ENCODE assay signal across 29 cellular contexts in genomic region chr5:142334548-142334947, GRCh38.
"Had no signal": no experiment of that assay in that cellular context is flagged by ENCODE, and none has a peak within 500 bp of the region (broad histone marks: within the 10 kb centered on the region; RNA-seq: fewer than 3 reads in every experiment).

No MANE protein-coding gene starts in this region.

- H3K4me3 Mint-ChIP-seq: activated CD4-positive, alpha-beta T cell treated with anti-CD3 and anti-CD28 coated beads for 36 hours; activated CD4-positive, alpha-beta T cell treated with anti-CD3 and anti-CD28 coated beads, Interleukin-2, amount 10 ng/mL, durations not matched to agents 7 days and 5 days; activated CD8-positive, alpha-beta T cell treated with anti-CD3 and anti-CD28 coated beads, Interleukin-2, amount 10 ng/mL, durations not matched to agents 7 days and 5 days; activated naive CD4-positive, alpha-beta T cell treated with anti-CD3 and anti-CD28 coated beads, Interleukin-2, amount 10 ng/mL, durations not matched to agents 7 days and 5 days; activated naive CD8-positive, alpha-beta T cell; activated naive CD8-positive, alpha-beta T cell treated with anti-CD3 and anti-CD28 coated beads, Interleukin-2, amount 50 U/mL, for 24 hours; activated T-cell treated with anti-CD3 and anti-CD28 coated beads, Interleukin-2, amount 50 U/mL, for 24 hours; brain; T-helper 1 cell treated with Interleukin-12 subunit alpha and Interleukin-12 subunit beta and Interleukin-4 antibody, amounts not matched to agents 30 μg/mL and 1 μg/mL, for 36 hours; T-helper 2 cell treated with Interferon-gamma antibody and Interleukin-4, amounts not matched to agents 5 μg/mL and 100 μg/mL, for 36 hours had no signal

- ATAC-seq: activated CD4-positive, alpha-beta T cell treated with anti-CD3 and anti-CD28 coated beads for 36 hours; activated CD4-positive, CD25-positive, alpha-beta regulatory T cell treated with anti-CD3 and anti-CD28 coated beads, Interleukin-2, amount 50 U/mL, for 24 hours; activated CD8-positive, alpha-beta T cell treated with anti-CD3 and anti-CD28 coated beads, Interleukin-2, amount 10 ng/mL, durations not matched to agents 7 days and 5 days; activated naive CD8-positive, alpha-beta T cell treated with anti-CD3 and anti-CD28 coated beads, Interleukin-2, amount 50 U/mL, for 24 hours had no signal

- H3K9me3 Mint-ChIP-seq: activated CD4-positive, alpha-beta T cell treated with anti-CD3 and anti-CD28 coated beads, Interleukin-2, amount 10 ng/mL, durations not matched to agents 7 days and 5 days; activated naive CD4-positive, alpha-beta T cell treated with anti-CD3 and anti-CD28 coated beads, Interleukin-2, amount 10 ng/mL, durations not matched to agents 7 days and 5 days; activated naive CD8-positive, alpha-beta T cell treated with anti-CD3 and anti-CD28 coated beads, Interleukin-2, amount 50 U/mL, for 24 hours; activated T-cell treated with anti-CD3 and anti-CD28 coated beads, Interleukin-2, amount 50 U/mL, for 24 hours; activated T-helper 2 cell treated with anti-CD3 and anti-CD28 coated beads, Interferon-gamma antibody, Interleukin-2, Interleukin-4, amounts not matched to agents 10 μg/mL and 5 μg/mL and 100 μg/mL, durations not matched to agents 14 hours and 24 hours and 36 hours; T-helper 1 cell treated with Interleukin-12 subunit alpha and Interleukin-12 subunit beta and Interleukin-4 antibody, amounts not matched to agents 30 μg/mL and 1 μg/mL, for 36 hours; T-helper 2 cell treated with Interferon-gamma antibody and Interleukin-4, amounts not matched to agents 5 μg/mL and 100 μg/mL, for 36 hours had no signal

- H3K27ac ChIP-seq: Peyer's patch, SJSA1 had no signal

- H3K36me3 ChIP-seq: Peyer's patch, SJSA1 had no signal

- H3K36me3 Mint-ChIP-seq: activated naive CD4-positive, alpha-beta T cell treated with anti-CD3 and anti-CD28 coated beads, Interleukin-2, amount 10 ng/mL, durations not matched to agents 7 days and 5 days; activated naive CD8-positive, alpha-beta T cell had no signal

- H3K27ac Mint-ChIP-seq: activated CD4-positive, alpha-beta T cell treated with anti-CD3 and anti-CD28 coated beads for 36 hours; activated CD4-positive, alpha-beta T cell treated with anti-CD3 and anti-CD28 coated beads, Interleukin-2, amount 10 ng/mL, durations not matched to agents 7 days and 5 days; activated CD8-positive, alpha-beta T cell treated with anti-CD3 and anti-CD28 coated beads, Interleukin-2, amount 10 ng/mL, durations not matched to agents 7 days and 5 days; activated naive CD4-positive, alpha-beta T cell treated with anti-CD3 and anti-CD28 coated beads, Interleukin-2, amount 10 ng/mL, durations not matched to agents 7 days and 5 days; activated naive CD8-positive, alpha-beta T cell; activated naive CD8-positive, alpha-beta T cell treated with anti-CD3 and anti-CD28 coated beads, Interleukin-2, amount 50 U/mL, for 24 hours; activated T-cell treated with anti-CD3 and anti-CD28 coated beads, Interleukin-2, amount 50 U/mL, for 24 hours; activated T-helper 2 cell treated with anti-CD3 and anti-CD28 coated beads, Interferon-gamma antibody, Interleukin-2, Interleukin-4, amounts not matched to agents 10 μg/mL and 5 μg/mL and 100 μg/mL, durations not matched to agents 14 hours and 24 hours and 36 hours; brain; T-helper 1 cell treated with Interleukin-12 subunit alpha and Interleukin-12 subunit beta and Interleukin-4 antibody, amounts not matched to agents 30 μg/mL and 1 μg/mL, for 36 hours; T-helper 2 cell treated with Interferon-gamma antibody and Interleukin-4, amounts not matched to agents 5 μg/mL and 100 μg/mL, for 36 hours had no signal

- DNase-seq: activated CD4-positive, alpha-beta T cell treated with anti-CD3 and anti-CD28 coated beads for 36 hours; activated CD4-positive, alpha-beta T cell treated with anti-CD3 and anti-CD28 coated beads, Interleukin-2, amount 10 ng/mL, durations not matched to agents 7 days and 5 days; activated CD4-positive, alpha-beta T cell treated with anti-CD3 and anti-CD28 coated beads, Interleukin-2, amount 50 U/mL, for 48 hours; activated CD8-positive, alpha-beta T cell treated with anti-CD3 and anti-CD28 coated beads, Interleukin-2, amount 10 ng/mL, durations not matched to agents 7 days and 5 days; activated naive CD4-positive, alpha-beta T cell treated with anti-CD3 and anti-CD28 coated beads, Interleukin-2, amount 10 ng/mL, durations not matched to agents 7 days and 5 days; activated naive CD8-positive, alpha-beta T cell treated with anti-CD3 and anti-CD28 coated beads, Interleukin-2, amount 50 U/mL, for 24 hours; activated T-cell treated with anti-CD3 and anti-CD28 coated beads, Interleukin-2, amount 50 U/mL, for 24 hours; anterior cingulate cortex; central memory CD4-positive, alpha-beta T cell; NCI-H1092 treated with DMSO at 0.1 percent for 48 hours; NCI-H1417; NCI-H1694; NCI-H1930; NCI-H2081 treated with DMSO at 0.1 percent for 48 hours; NCI-H345; NCI-H524 treated with DMSO at 0.1 percent for 48 hours; Peyer's patch; RPMI8226; SHP77 treated with DMSO at 0.1 percent for 48 hours; SK-N-SH had no signal

- H3K4me1 ChIP-seq: Peyer's patch, SJSA1 had no signal

- H3K27me3 Mint-ChIP-seq: activated CD4-positive, alpha-beta T cell treated with anti-CD3 and anti-CD28 coated beads for 36 hours; activated naive CD8-positive, alpha-beta T cell; activated T-cell treated with anti-CD3 and anti-CD28 coated beads, Interleukin-2, amount 50 U/mL, for 24 hours had no signal

- H3K4me2 ChIP-seq: SK-N-SH had no signal

- H3K9me2 ChIP-seq: SK-N-SH had no signal

- H3K4me3 ChIP-seq: Peyer's patch, SJSA1 had no signal

- H3K27me3 ChIP-seq: Peyer's patch, SJSA1 had no signal

- H3K9ac ChIP-seq: SK-N-SH had no signal

- FAIRE-seq: bronchial epithelial cell, TTC549 had no signal

- H3K4me1 Mint-ChIP-seq: activated CD4-positive, alpha-beta T cell treated with anti-CD3 and anti-CD28 coated beads for 36 hours; activated CD4-positive, alpha-beta T cell treated with anti-CD3 and anti-CD28 coated beads, Interleukin-2, amount 10 ng/mL, durations not matched to agents 7 days and 5 days; activated naive CD4-positive, alpha-beta T cell treated with anti-CD3 and anti-CD28 coated beads, Interleukin-2, amount 10 ng/mL, durations not matched to agents 7 days and 5 days; activated naive CD8-positive, alpha-beta T cell treated with anti-CD3 and anti-CD28 coated beads, Interleukin-2, amount 50 U/mL, for 24 hours had no signal
